Comparison of ENCODE assay signal across 12 cellular contexts in the genomic region with DNA sequence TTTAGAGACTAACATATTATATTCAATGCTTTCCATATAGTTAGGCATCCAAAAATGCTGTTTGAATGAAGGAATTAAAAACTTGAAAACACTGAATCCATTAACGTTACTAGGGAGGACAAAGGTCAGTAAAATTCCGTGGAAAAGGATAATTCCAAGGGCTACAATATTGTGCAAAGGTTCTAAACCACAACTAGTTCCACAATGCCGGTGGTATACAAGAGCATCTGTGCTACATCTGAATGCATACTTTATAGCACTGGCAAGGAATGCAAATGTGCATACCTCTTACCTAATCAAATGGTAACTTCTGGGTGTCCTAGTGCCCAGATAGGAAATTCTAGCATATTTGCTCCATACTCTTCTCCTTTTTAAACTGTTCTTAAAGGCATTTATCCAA. TPM values are rescaled to one million over a fixed set of nuclear protein-coding genes. Genes with fewer than 3 reads are reported as not detected.
A peak's percentile ranks its signal among the peaks of the same experiment; 100 is the strongest.
DNase-seq lines count a peak whose midpoint lies in the region; ATAC-seq and TF ChIP-seq lines count a peak whose summit lies in the region.
"Had no signal": no experiment of that assay in that cellular context is flagged by ENCODE, and none has a peak within 500 bp of the region (broad histone marks: within the 10 kb centered on the region; RNA-seq: fewer than 3 reads in every experiment).

No MANE protein-coding gene starts in this region.

- no peaks in the 10 kb centered on the region for H3K9me3 Mint-ChIP-seq in CD4-positive, alpha-beta T cell
- no peaks in the 10 kb centered on the region for H3K9me3 Mint-ChIP-seq in activated naive CD8-positive, alpha-beta T cell treated with anti-CD3 and anti-CD28 coated beads, Interleukin-2, amount 10 ng/mL, durations not matched to agents 7 days and 5 days
- H3K9me3 Mint-ChIP-seq in naive thymus-derived CD8-positive, alpha-beta T cell: no peaks in the 10 kb centered on the region
- no peaks in the 10 kb centered on the region for H3K9me3 Mint-ChIP-seq in CD8-positive, alpha-beta T cell

- DNase-seq in CD4-positive, alpha-beta T cell: no peak
- DNase-seq in HT-29 (ENCODE audit: low spot score) (peak; percentile 22), SW 1271 (lab: John Stamatoyannopoulos, UW) (no peak), midbrain (lab: John Stamatoyannopoulos, UW) (no peak)
- no peak for DNase-seq in activated naive CD8-positive, alpha-beta T cell treated with anti-CD3 and anti-CD28 coated beads, Interleukin-2, amount 10 ng/mL, durations not matched to agents 7 days and 5 days
- DNase-seq in naive thymus-derived CD8-positive, alpha-beta T cell: no peak
- DNase-seq in CD8-positive, alpha-beta T cell: no peak
- DNase-seq: activated gamma-delta T cell treated with Interleukin-2 at 50 U/mL for 16 hours, esophagus squamous epithelium, NCI-H524, T1000 had no signal

- peak overlapping the region; percentile 52 for H3K27ac Mint-ChIP-seq in CD4-positive, alpha-beta T cell
- H3K27ac Mint-ChIP-seq in activated naive CD8-positive, alpha-beta T cell treated with anti-CD3 and anti-CD28 coated beads, Interleukin-2, amount 10 ng/mL, durations not matched to agents 7 days and 5 days: no peak overlapping the region
- peak overlapping the region in 1 of 10 donors; percentile 20 for H3K27ac Mint-ChIP-seq in naive thymus-derived CD8-positive, alpha-beta T cell
- H3K27ac Mint-ChIP-seq in CD8-positive, alpha-beta T cell: no peak overlapping the region

- peaks cover 59% of the 10 kb centered on the region for H3K4me1 Mint-ChIP-seq in CD4-positive, alpha-beta T cell (ENCODE audit: low read depth)
- peaks cover 42% of the 10 kb centered on the region for H3K4me1 Mint-ChIP-seq in activated naive CD8-positive, alpha-beta T cell treated with anti-CD3 and anti-CD28 coated beads, Interleukin-2, amount 10 ng/mL, durations not matched to agents 7 days and 5 days
- peaks cover 21 to 72% (median 59%) of the 10 kb centered on the region in 4 donors for H3K4me1 Mint-ChIP-seq in naive thymus-derived CD8-positive, alpha-beta T cell
- H3K4me1 Mint-ChIP-seq in CD8-positive, alpha-beta T cell (ENCODE audit: low read depth): peaks cover 68% of the 10 kb centered on the region

- intact Hi-C loops in CD4-positive, alpha-beta T cell (cut with DNase I, micrococcal nuclease): loop anchor here in 1 of 2 experiments (5.0 kb wide), 1 partner anchor 784 kb away; no protein-coding TSS in a partner anchor
- intact Hi-C loops in CD8-positive, alpha-beta T cell (cut with DNase I, micrococcal nuclease): loop anchor here in 1 of 2 experiments (5.0 to 10.0 kb wide), 3 partner anchors 79 to 1492 kb away; partner anchors contain the start of genes ANXA2, CCNB2 and RNF111

- H3K9me3 ChIP-seq in CD4-positive, alpha-beta T cell (ENCODE audit: control insufficient read depth, low read length): no peaks in the 10 kb centered on the region
- H3K9me3 ChIP-seq in CD8-positive, alpha-beta T cell (ENCODE audit: low read length): no peaks in the 10 kb centered on the region
- H3K9me3 ChIP-seq: esophagus squamous epithelium had no signal

- no peak overlapping the region for H3K4me3 ChIP-seq in CD8-positive, alpha-beta T cell (ENCODE audit: low read depth, low read length)

- POLR2A ChIA-PET in CD4-positive, alpha-beta T cell (lab: Charles Lee): no interaction called here
- POLR2A ChIA-PET in activated naive CD8-positive, alpha-beta T cell treated with anti-CD3 and anti-CD28 coated beads, Interleukin-2, amount 10 ng/mL, durations not matched to agents 7 days and 5 days (lab: Charles Lee): no interaction called here
- POLR2A ChIA-PET in naive thymus-derived CD8-positive, alpha-beta T cell (lab: Charles Lee): no interaction called here
- POLR2A ChIA-PET in CD8-positive, alpha-beta T cell (lab: Charles Lee): no interaction called here

- peaks cover 57% of the 10 kb centered on the region for H3K36me3 Mint-ChIP-seq in CD4-positive, alpha-beta T cell (ENCODE audit: low read depth)
- H3K36me3 Mint-ChIP-seq in activated naive CD8-positive, alpha-beta T cell treated with anti-CD3 and anti-CD28 coated beads, Interleukin-2, amount 10 ng/mL, durations not matched to agents 7 days and 5 days: peaks cover 16% of the 10 kb centered on the region
- peaks cover 5 to 37% (median 13%) of the 10 kb centered on the region in 3 donors for H3K36me3 Mint-ChIP-seq in naive thymus-derived CD8-positive, alpha-beta T cell
- H3K36me3 Mint-ChIP-seq in CD8-positive, alpha-beta T cell: peaks cover 46% of the 10 kb centered on the region

- H3K27me3 ChIP-seq in CD4-positive, alpha-beta T cell (ENCODE audit: control insufficient read depth, insufficient read depth, low read length): no peaks in the 10 kb centered on the region
- H3K27me3 ChIP-seq in CD8-positive, alpha-beta T cell (ENCODE audit: insufficient read depth, low read length): no peaks in the 10 kb centered on the region
- H3K27me3 ChIP-seq: esophagus squamous epithelium had no signal

- peaks cover 20% of the 10 kb centered on the region for H3K36me3 ChIP-seq in CD8-positive, alpha-beta T cell (ENCODE audit: insufficient read depth, low read length)

- no peaks in the 10 kb centered on the region for H3K27me3 Mint-ChIP-seq in CD4-positive, alpha-beta T cell
- no peaks in the 10 kb centered on the region for H3K27me3 Mint-ChIP-seq in activated naive CD8-positive, alpha-beta T cell treated with anti-CD3 and anti-CD28 coated beads, Interleukin-2, amount 10 ng/mL, durations not matched to agents 7 days and 5 days
- peaks cover 0 to 1% (median 0%) of the 10 kb centered on the region in 5 donors for H3K27me3 Mint-ChIP-seq in naive thymus-derived CD8-positive, alpha-beta T cell
- H3K27me3 Mint-ChIP-seq in CD8-positive, alpha-beta T cell (ENCODE audit: low read depth): no peaks in the 10 kb centered on the region

- H3K4me3 Mint-ChIP-seq in CD4-positive, alpha-beta T cell: peak overlapping the region; percentile 30
- peak overlapping the region; percentile 20 for H3K4me3 Mint-ChIP-seq in activated naive CD8-positive, alpha-beta T cell treated with anti-CD3 and anti-CD28 coated beads, Interleukin-2, amount 10 ng/mL, durations not matched to agents 7 days and 5 days
- H3K4me3 Mint-ChIP-seq in naive thymus-derived CD8-positive, alpha-beta T cell: peak overlapping the region in 6 of 10 donors; percentile 6 to 100 (median 20)
- H3K4me3 Mint-ChIP-seq in CD8-positive, alpha-beta T cell: no peak overlapping the region

- no peak overlapping the region for H3K27ac ChIP-seq in CD4-positive, alpha-beta T cell (ENCODE audit: low read depth, low read length)
- no peak overlapping the region for H3K27ac ChIP-seq in CD8-positive, alpha-beta T cell (ENCODE audit: low read depth, low read length)

- TF ChIP-seq CTCF in CD4-positive, alpha-beta T cell (IDR thresholded peaks at IDR 0.05): no peak
- no peak for TF ChIP-seq CTCF in CD8-positive, alpha-beta T cell (IDR thresholded peaks at IDR 0.05)

- CTCF ChIA-PET in CD4-positive, alpha-beta T cell (lab: Charles Lee): interaction anchor here (1.2 kb wide), 1 partner anchor 440 kb away, joined by 3 read pairs; no protein-coding TSS in a partner anchor
- CTCF ChIA-PET in CD8-positive, alpha-beta T cell (lab: Charles Lee): interaction anchor here (1.1 kb wide), 1 partner anchor 37 kb away, joined by 3 read pairs; no protein-coding TSS in a partner anchor

- ATAC-seq in CD4-positive, alpha-beta T cell (ENCODE audit: poor library complexity): no peak
- no peak for ATAC-seq in activated naive CD8-positive, alpha-beta T cell treated with anti-CD3 and anti-CD28 coated beads, Interleukin-2, amount 10 ng/mL, durations not matched to agents 7 days and 5 days (ENCODE audit: low read depth)
- ATAC-seq in naive thymus-derived CD8-positive, alpha-beta T cell: no peak
- ATAC-seq in CD8-positive, alpha-beta T cell: no peak
- ATAC-seq in GM18868 (IDR thresholded peaks at IDR 0.05; ENCODE audit: unreplicated experiment): no peak

- peaks cover 39% of the 10 kb centered on the region for H3K4me1 ChIP-seq in CD8-positive, alpha-beta T cell (ENCODE audit: insufficient read depth, low read length)

RNA-seq across cellular contexts. Expression of gene ICE2, which starts 2.2 kb away (rescaled TPM):
- 10 to 100 TPM; 20.4 to 23.4 TPM for total RNA-seq in CD4-positive, alpha-beta T cell
- 12.3 and 30.7 TPM in 2 replicates for total RNA-seq in HT-29 (2014; rRNA removed; shearing (Covaris generic))
- 10 to 100 TPM; 65.1 to 81.4 TPM for total RNA-seq in activated naive CD8-positive, alpha-beta T cell treated with anti-CD3 and anti-CD28 coated beads, Interleukin-2, amount 10 ng/mL, durations not matched to agents 7 days and 5 days
- total RNA-seq in naive thymus-derived CD8-positive, alpha-beta T cell: 10 to 100 TPM; 64.2 to 70.4 TPM
- 10 to 100 TPM; 68.6 to 71.4 (median 69.2) TPM for polyA plus RNA-seq in naive thymus-derived CD8-positive, alpha-beta T cell
- 10 to 100 TPM; 13.9 to 18.3 TPM for total RNA-seq in CD8-positive, alpha-beta T cell
